ENCODE assay signal across 7 cellular contexts in genomic region chr12:12716151-12716844, GRCh38. TPM values are rescaled to one million over a fixed set of nuclear protein-coding genes. Genes with fewer than 3 reads are reported as not detected.
DNase-seq lines count a peak whose midpoint lies in the region; ATAC-seq and TF ChIP-seq lines count a peak whose summit lies in the region.

No MANE protein-coding gene starts in this region.

- H3K4me3 ChIP-seq in GM12864 (ENCODE audit: low read depth, low read length) (peak overlapping the region; percentile 92), MG63 (peak overlapping the region; percentile 87), astrocyte of the cerebellum (ENCODE audit: low read depth, low read length) (peak overlapping the region; percentile 82), iPS-20b (ENCODE audit: low read length) (peak overlapping the region; percentile 85), smooth muscle cell (peak overlapping the region; percentile 87)

- no peak for ATAC-seq in GM18873 (IDR thresholded peaks at IDR 0.05; ENCODE audit: low FRiP score, unreplicated experiment)

- H3K9me3 ChIP-seq in MG63 (no peaks in the 10 kb centered on the region), iPS-20b (ENCODE audit: insufficient read depth, low read depth, low read length) (no peaks in the 10 kb centered on the region), smooth muscle cell (replicated peaks; ENCODE audit: low read depth) (no peaks in the 10 kb centered on the region)

- peaks cover 8% of the 10 kb centered on the region for H3F3A ChIP-seq in smooth muscle cell (ENCODE audit: low read depth)

- DNase-seq in GM12864 (ENCODE audit: low read depth) (no peak), MG63 (no peak), astrocyte of the cerebellum (ENCODE audit: low read depth) (no peak), smooth muscle cell (lab: John Stamatoyannopoulos, UW; ENCODE audit: unreplicated experiment) (no peak), GF-D8 (lab: John Stamatoyannopoulos, UW) (no peak)

- peaks cover 24% of the 10 kb centered on the region for H4K20me1 ChIP-seq in smooth muscle cell (ENCODE audit: low read depth)

- TF ChIP-seq CTCF in GM12864 (IDR thresholded peaks at IDR 0.05; ENCODE audit: low read depth, low read length, missing control alignments): no peak
- no peak for TF ChIP-seq CTCF in astrocyte of the cerebellum (IDR thresholded peaks at IDR 0.05; ENCODE audit: low read depth, low read length, missing control alignments)
- no peak for TF ChIP-seq CTCF in smooth muscle cell (IDR thresholded peaks at IDR 0.05; ENCODE audit: borderline replicate concordance, insufficient read depth, poor library complexity, severe bottlenecking)

- H3K36me3 ChIP-seq in MG63 (peaks cover 37% of the 10 kb centered on the region), iPS-20b (ENCODE audit: insufficient read depth, low read depth, low read length) (peaks cover 25% of the 10 kb centered on the region), smooth muscle cell (ENCODE audit: low read depth) (no peaks in the 10 kb centered on the region)

- WGBS in smooth muscle cell (ENCODE audit: low lambda C conversion rate): 19% methylated on average over 17 of the region's 18 CpGs

- H3K4me1 ChIP-seq in iPS-20b (ENCODE audit: insufficient read depth, low read length): peaks cover 27% of the 10 kb centered on the region; the same call in 1 of the 2 replicates
- H3K4me1 ChIP-seq in smooth muscle cell (ENCODE audit: low read depth): peaks cover 48% of the 10 kb centered on the region

- peak overlapping the region; percentile 41 for H3K27ac ChIP-seq in iPS-20b (ENCODE audit: low read length)
- H3K27ac ChIP-seq in smooth muscle cell (ENCODE audit: low read depth): peak overlapping the region; percentile 44

- peak overlapping the region; percentile 90 for H2AFZ ChIP-seq in smooth muscle cell (ENCODE audit: low read depth)

- peaks cover 39% of the 10 kb centered on the region for H3K79me2 ChIP-seq in smooth muscle cell (ENCODE audit: low read depth)

- in situ Hi-C loops in astrocyte of the cerebellum (cut with HindIII; ENCODE audit: low sequenced_read_pairs): loop anchor here (25.0 kb wide), 1 partner anchor 329 kb away; no protein-coding TSS in a partner anchor

- H3K9ac ChIP-seq in iPS-20b (ENCODE audit: low read depth, low read length): peak overlapping the region; percentile 91; the same call in 1 of the 2 replicates
- peak overlapping the region; percentile 72 for H3K9ac ChIP-seq in smooth muscle cell (ENCODE audit: low read depth)

- H3K4me2 ChIP-seq in smooth muscle cell: peak overlapping the region; percentile 96

- H3K27me3 ChIP-seq in MG63: no peaks in the 10 kb centered on the region
- H3K27me3 ChIP-seq in iPS-20b (ENCODE audit: insufficient read depth, low read length): peaks cover 52% of the 10 kb centered on the region
- no peaks in the 10 kb centered on the region for H3K27me3 ChIP-seq in smooth muscle cell (ENCODE audit: low read depth)

RNA-seq across cellular contexts. Expression of gene CDKN1B, which starts 0.9 kb away (rescaled TPM):
- 35.1 and 57.9 TPM in 2 replicates for total RNA-seq in MG63 (2014; rRNA removed; shearing (Covaris generic); ENCODE audit: low replicate concordance)
- 17.4 and 17.7 TPM in 2 replicates for total RNA-seq in smooth muscle cell
- polyA plus RNA-seq in smooth muscle cell: 2.4 and 3.0 TPM in 2 replicates

RNA-seq across cellular contexts. Expression of gene GPR19, which starts 20.3 kb away (rescaled TPM):
- 0.59 TPM in 1 of 2 replicates, not detected in the other for total RNA-seq in MG63 (2014; rRNA removed; shearing (Covaris generic); ENCODE audit: low replicate concordance)
- total RNA-seq in smooth muscle cell: 0.31 and 1.5 TPM in 2 replicates
- polyA plus RNA-seq in smooth muscle cell: 0.82 and 1.2 TPM in 2 replicates
